11 cellular contexts compared by ENCODE assay signal in genomic region chr3:14118400-14119165, GRCh38. TPM values are rescaled to one million over a fixed set of nuclear protein-coding genes. Genes with fewer than 3 reads are reported as not detected.
A peak's percentile ranks its signal among the peaks of the same experiment; 100 is the strongest.
DNase-seq lines count a peak whose midpoint lies in the region; TF ChIP-seq lines count a peak whose summit lies in the region.
"Had no signal": no experiment of that assay in that cellular context is flagged by ENCODE, and none has a peak within 500 bp of the region (broad histone marks: within the 10 kb centered on the region; RNA-seq: fewer than 3 reads in every experiment).

No MANE protein-coding gene starts in this region.

- peaks cover 2% of the 10 kb centered on the region for H3K36me3 Mint-ChIP-seq in chondrocyte (ENCODE audit: low read depth)

- H3K36me3 ChIP-seq in A673 (ENCODE audit: insufficient read depth, low read length, poor library complexity, severe bottlenecking), result peaks cover 16% of the 10 kb centered on the region
- peaks cover 2 to 14% (median 11%) of the 10 kb centered on the region in 4 donors for H3K36me3 ChIP-seq in liver (ENCODE audit: control insufficient read depth in 4 of 4, insufficient read depth in 3 of 4, low read depth in 1 of 4, low read length in 3 of 4)
- peaks cover 23% of the 10 kb centered on the region; the same call in 1 of the 2 replicates for H3K36me3 ChIP-seq in SJCRH30
- peaks cover 10 to 53% (median 22%) of the 10 kb centered on the region in 4 donors for H3K36me3 ChIP-seq in sigmoid colon

- no peak for TF ChIP-seq POLR2A in sigmoid colon (IDR thresholded peaks at IDR 0.05)

- H3K27ac ChIP-seq in A673 (ENCODE audit: low read depth, low read length, poor library complexity, severe bottlenecking), result no peak overlapping the region
- H3K27ac ChIP-seq in liver (ENCODE audit: low read depth in 1 of 2, low read length in 2 of 2), result peak overlapping the region; percentile 37 to 65
- H3K27ac ChIP-seq in SJCRH30, result no peak overlapping the region
- no peak overlapping the region for H3K27ac ChIP-seq in sigmoid colon

- H3K4me1 ChIP-seq in A673 (ENCODE audit: insufficient read depth, low read length, poor library complexity, severe bottlenecking) (peaks cover 20% of the 10 kb centered on the region), liver (ENCODE audit: control insufficient read depth in 4 of 4, insufficient read depth in 4 of 4, low read length in 3 of 4) (peaks cover 20 to 65% (median 50%) of the 10 kb centered on the region in 4 donors), SJCRH30 (peaks cover 1% of the 10 kb centered on the region; the same call in 1 of the 2 replicates), sigmoid colon (peaks cover 0 to 21% (median 15%) of the 10 kb centered on the region in 4 donors)

- no TSS peak for BruUV-seq in A673 (replicated peaks; lab: Mats Ljungman, UMichigan)

- no peaks in the 10 kb centered on the region for H3K27me3 Mint-ChIP-seq in chondrocyte (ENCODE audit: low read depth)
- H3K27me3 Mint-ChIP-seq: stimulated activated naive CD8-positive, alpha-beta T cell treated with anti-CD3 and anti-CD28 coated beads, Interleukin-15, Interleukin-2, amounts not matched to agents 100 ng/mL and 50 ng/mL, for 24 hours had no signal

- CTCF ChIA-PET in A673 (lab: Charles Lee), result interaction anchor here (0.6 kb wide), 1 partner anchor 532 kb away, joined by 3 read pairs; no protein-coding TSS in a partner anchor

- TF ChIP-seq EP300 in sigmoid colon (IDR thresholded peaks at IDR 0.05), result no peak

- intact Hi-C loops in A673 (cut with micrococcal nuclease; ENCODE audit: unreplicated experiment), result no loop called here
- intact Hi-C loops in sigmoid colon (cut with DNase I), result no loop called here

- POLR2A ChIA-PET in A673 (lab: Charles Lee; ENCODE audit: low non-redundant PET), result no interaction called here

- TF ChIP-seq RAD21 in liver (IDR thresholded peaks at IDR 0.05), result peak; percentile 8 to 50

- H3K9ac ChIP-seq in liver (ENCODE audit: low read depth in 1 of 2, low read length in 2 of 2), result no peak overlapping the region

- peak; percentile 13 for DNase-seq in A673 (ENCODE audit: low spot score)
- DNase-seq in HuH-7 (ENCODE audit: low spot score), result peak; percentile 74
- DNase-seq in cardiac fibroblast (ENCODE audit: low read depth in 2 of 2), result peak; percentile 49 to 84
- DNase-seq in SJCRH30, result no peak
- DNase-seq in sigmoid colon, result no peak
- no peak for DNase-seq in chondrocyte (ENCODE audit: low spot score)
- no peak for DNase-seq in cortex of kidney (lab: John Stamatoyannopoulos, UW)
- DNase-seq: CD8-positive, alpha-beta T cell; NCI-H1092 had no signal

- H3K27me3 ChIP-seq in A673 (replicated peaks; ENCODE audit: insufficient read depth, low read depth, low read length, poor library complexity) (no peaks in the 10 kb centered on the region), liver (ENCODE audit: control insufficient read depth in 4 of 4, insufficient read depth in 4 of 4, low read length in 3 of 4) (no peaks in the 10 kb centered on the region), SJCRH30 (no peaks in the 10 kb centered on the region), sigmoid colon (no peaks in the 10 kb centered on the region)

- H3K4me1 Mint-ChIP-seq in chondrocyte (ENCODE audit: low read depth), result peaks cover 11% of the 10 kb centered on the region

- TF ChIP-seq CTCF in A673 (conservative IDR thresholded peaks at IDR 0.05; ENCODE audit: low read depth, low read length) (no peak), cardiac fibroblast (IDR thresholded peaks at IDR 0.05; ENCODE audit: low read depth, low read length) (no peak), liver (IDR thresholded peaks at IDR 0.05; ENCODE audit: low read depth, low read length, missing input control) (no peak), sigmoid colon (IDR thresholded peaks at IDR 0.05) (no peak), chondrocyte (IDR thresholded peaks at IDR 0.05) (no peak)

- H3K9me3 Mint-ChIP-seq in chondrocyte (ENCODE audit: low read depth), result no peaks in the 10 kb centered on the region
- H3K9me3 Mint-ChIP-seq: CD8-positive, alpha-beta T cell; stimulated activated naive CD8-positive, alpha-beta T cell treated with anti-CD3 and anti-CD28 coated beads, Interleukin-15, Interleukin-2, amounts not matched to agents 100 ng/mL and 50 ng/mL, for 24 hours had no signal

- 37% methylated on average over 12 of the region's 12 CpGs for WGBS in liver
- 69 to 77% methylated on average over 12 of the region's 12 CpGs for WGBS in sigmoid colon, 2 donors

- H3K9me3 ChIP-seq in A673 (ENCODE audit: low read depth, low read length, poor library complexity, severe bottlenecking) (no peaks in the 10 kb centered on the region), liver (ENCODE audit: control insufficient read depth in 4 of 4, low read length in 3 of 4) (no peaks in the 10 kb centered on the region), SJCRH30 (replicated peaks) (no peaks in the 10 kb centered on the region), sigmoid colon (no peaks in the 10 kb centered on the region)

- no peak overlapping the region for H3K4me3 Mint-ChIP-seq in chondrocyte (ENCODE audit: unreplicated experiment)
- H3K4me3 Mint-ChIP-seq: CD8-positive, alpha-beta T cell; stimulated activated naive CD8-positive, alpha-beta T cell treated with anti-CD3 and anti-CD28 coated beads, Interleukin-15, Interleukin-2, amounts not matched to agents 100 ng/mL and 50 ng/mL, for 24 hours had no signal

- H3K27ac Mint-ChIP-seq in chondrocyte (ENCODE audit: unreplicated experiment), result no peak overlapping the region
- H3K27ac Mint-ChIP-seq: CD8-positive, alpha-beta T cell; stimulated activated naive CD8-positive, alpha-beta T cell treated with anti-CD3 and anti-CD28 coated beads, Interleukin-15, Interleukin-2, amounts not matched to agents 100 ng/mL and 50 ng/mL, for 24 hours had no signal

- H3K4me3 ChIP-seq in A673 (ENCODE audit: low read depth, low read length, poor library complexity, severe bottlenecking), result no peak overlapping the region
- no peak overlapping the region for H3K4me3 ChIP-seq in cardiac fibroblast (replicated peaks in 1 of 2; ENCODE audit: low read depth in 2 of 2, low read length in 2 of 2)
- H3K4me3 ChIP-seq in liver (ENCODE audit: low read depth in 1 of 3, low read length in 3 of 3), result no peak overlapping the region
- no peak overlapping the region for H3K4me3 ChIP-seq in SJCRH30
- H3K4me3 ChIP-seq in sigmoid colon, result no peak overlapping the region

TF ChIP-seq in liver, 16 proteins besides CTCF, POLR2A, EP300 and RAD21 (continues in another document):
- peak; percentile 89 for TF ChIP-seq YY1 (IDR thresholded peaks at IDR 0.05)
- TF ChIP-seq GABPA (IDR thresholded peaks at IDR 0.05 in 1 of 2, conservative IDR thresholded peaks at IDR 0.05 in 1 of 2), result peak in 1 of 2 donors; percentile 53
- TF ChIP-seq FOXA2 (IDR thresholded peaks at IDR 0.05), result peak; percentile 18
- TF ChIP-seq RXRA (IDR thresholded peaks at IDR 0.05), result peak; percentile 49 to 86
- TF ChIP-seq, protein P1, sequence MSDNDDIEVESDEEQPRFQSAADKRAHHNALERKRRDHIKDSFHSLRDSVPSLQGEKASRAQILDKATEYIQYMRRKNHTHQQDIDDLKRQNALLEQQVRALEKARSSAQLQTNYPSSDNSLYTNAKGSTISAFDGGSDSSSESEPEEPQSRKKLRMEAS (IDR thresholded peaks at IDR 0.05), result peak; percentile 62
- TF ChIP-seq HNF4G (IDR thresholded peaks at IDR 0.05), result no peak
- no peak for TF ChIP-seq NR2F2 (IDR thresholded peaks at IDR 0.05)
- TF ChIP-seq SP1 (IDR thresholded peaks at IDR 0.05), result peak; percentile 87
- TF ChIP-seq, protein P2, sequence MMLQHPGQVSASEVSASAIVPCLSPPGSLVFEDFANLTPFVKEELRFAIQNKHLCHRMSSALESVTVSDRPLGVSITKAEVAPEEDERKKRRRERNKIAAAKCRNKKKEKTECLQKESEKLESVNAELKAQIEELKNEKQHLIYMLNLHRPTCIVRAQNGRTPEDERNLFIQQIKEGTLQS (IDR thresholded peaks at IDR 0.05), result no peak
- TF ChIP-seq HNF4A (conservative IDR thresholded peaks at IDR 0.05), result peak; percentile 72 to 73
- no peak for TF ChIP-seq TAF1 (conservative IDR thresholded peaks at IDR 0.05)

RNA-seq across cellular contexts. Expression of gene CHCHD4, which starts 6.1 kb away (rescaled TPM):
- total RNA-seq in A673 (2021) (30.3 and 33.5 TPM in 2 replicates), liver (1 to 10 TPM; 7.0 to 7.7 TPM), sigmoid colon (10 to 100 TPM; 13.0 to 33.1 (median 26.3) TPM), chondrocyte (6.1 to 8.1 TPM (median 7.2 TPM) in 3 replicates)
- polyA plus RNA-seq in liver (10 to 100 TPM; 11.2 to 11.3 TPM), sigmoid colon (10 to 100 TPM; 15.3 to 33.8 (median 17.4) TPM)
- total RNA-seq in SJCRH30 (2014; rRNA removed; shearing (Covaris generic)), result 22.5 and 27.0 TPM in 2 replicates

RNA-seq across cellular contexts. Expression of gene TMEM43, which starts 6.3 kb away (rescaled TPM):
- total RNA-seq in A673 (2021), result 50.8 and 55.6 TPM in 2 replicates
- total RNA-seq in liver, result 10 to 100 TPM; 13.3 to 15.1 TPM
- polyA plus RNA-seq in liver, result 10 to 100 TPM in 1 of 2 donors, 1 to 10 TPM in 1; 7.4 to 13.8 TPM
- total RNA-seq in SJCRH30 (2014; rRNA removed; shearing (Covaris generic)), result 66.4 and 68.7 TPM in 2 replicates
- total RNA-seq in sigmoid colon, result 10 to 100 TPM; 68.0 to 88.3 (median 80.2) TPM
- 10 to 100 TPM in 1 of 3 donors, 1 to 10 TPM in 2; 6.0 to 33.7 (median 7.2) TPM for polyA plus RNA-seq in sigmoid colon
- total RNA-seq in chondrocyte, result 83.4 to 89.1 TPM (median 84.9 TPM) in 3 replicates

RNA-seq across cellular contexts. Expression of gene XPC, which starts 59.8 kb away (rescaled TPM):
- total RNA-seq in A673 (2021), result 57.2 and 58.2 TPM in 2 replicates
- 10 to 100 TPM; 12.7 to 26.7 TPM for total RNA-seq in liver
- polyA plus RNA-seq in liver, result 10 to 100 TPM; 12.9 to 15.4 TPM
- total RNA-seq in SJCRH30 (2014; rRNA removed; shearing (Covaris generic)), result 16.3 and 21.0 TPM in 2 replicates
- total RNA-seq in sigmoid colon, result 10 to 100 TPM; 30.3 to 37.5 (median 32.6) TPM
- polyA plus RNA-seq in sigmoid colon, result 10 to 100 TPM in 1 of 3 donors, 1 to 10 TPM in 2; 8.1 to 20.0 (median 9.0) TPM
- 24.9 to 35.9 TPM (median 26.8 TPM) in 3 replicates for total RNA-seq in chondrocyte

Comparison
In these comparisons a context has a peak if more than half of its experiments do, and no peak if none do; other contexts are left out.
1. DNase-seq: peak in A673 (single experiment), HuH-7 (single experiment) and cardiac fibroblast (2 of 2); none in SJCRH30 (0 of 2), sigmoid colon (single experiment), chondrocyte (single experiment) and cortex of kidney (single experiment).
2. H3K27ac ChIP-seq: peak in liver (2 of 2); none in A673 (single experiment), SJCRH30 (single experiment) and sigmoid colon (0 of 4).